In the genomic region with DNA sequence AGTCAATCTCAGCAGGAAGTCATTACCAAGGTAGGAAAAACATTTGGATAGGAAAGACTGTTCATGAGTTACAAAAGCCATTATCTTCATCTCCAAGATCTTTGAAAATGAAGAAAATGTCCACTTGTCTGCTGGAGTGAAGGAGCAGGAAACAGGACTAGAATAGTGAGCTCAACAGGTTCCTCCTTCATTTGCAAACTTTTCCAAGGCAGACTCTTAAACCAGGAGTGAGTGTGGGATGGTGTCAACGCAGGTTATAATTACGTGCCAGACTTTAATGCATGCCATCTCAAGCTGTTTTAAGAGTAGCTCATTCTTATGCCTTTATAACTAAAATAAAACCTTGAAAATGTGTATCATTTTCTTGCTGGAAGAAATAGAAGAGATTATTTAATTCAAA, we compare ENCODE assay signal across 38 cellular contexts. TPM values are rescaled to one million over a fixed set of nuclear protein-coding genes. Genes with fewer than 3 reads are reported as not detected.
"Had no signal": no experiment of that assay in that cellular context is flagged by ENCODE, and none has a peak within 500 bp of the region (broad histone marks: within the 10 kb centered on the region; RNA-seq: fewer than 3 reads in every experiment).

No MANE protein-coding gene starts in this region.

- H3K36me3 ChIP-seq: MG63 had no signal

- H3K9me3 ChIP-seq: MG63 had no signal

- H3K4me3 ChIP-seq: MG63 had no signal

- DNase-seq: Karpas-422, Kasumi-1, MM.1S, MV-4-11, NCI-H1048, NCI-H1092, NCI-H1092 treated with DMSO at 0.1 percent for 48 hours, NCI-H1105, NCI-H1105 treated with DMSO at 0.1 percent for 48 hours, NCI-H1417, NCI-H1417 treated with DMSO at 0.1 percent for 48 hours, NCI-H1436, NCI-H1436 treated with DMSO at 0.1 percent for 48 hours, NCI-H146, NCI-H1694, NCI-H1694 treated with DMSO at 0.1 percent for 48 hours, NCI-H187, NCI-H187 treated with DMSO at 0.1 percent for 48 hours, NCI-H1930, NCI-H2029, NCI-H2029 treated with DMSO at 0.1 percent for 48 hours, NCI-H2081, NCI-H2081 treated with DMSO at 0.1 percent for 48 hours, NCI-H2107, NCI-H2171, NCI-H2171 treated with DMSO at 0.1 percent for 48 hours, NCI-H2227 treated with DMSO at 0.1 percent for 48 hours, NCI-H226, NCI-H345, NCI-H446, NCI-H446 treated with DMSO at 0.1 percent for 48 hours, NCI-H510A, NCI-H510A treated with DMSO at 0.1 percent for 48 hours had no signal

RNA-seq across cellular contexts. Expression of a gene that starts 3.4 kb away (rescaled TPM):
- total RNA-seq: LHCN-M2, M059J, MCF 10A, NCI-H460 had no signal
